ENCODE assay signal across 16 cellular contexts in the genomic region with DNA sequence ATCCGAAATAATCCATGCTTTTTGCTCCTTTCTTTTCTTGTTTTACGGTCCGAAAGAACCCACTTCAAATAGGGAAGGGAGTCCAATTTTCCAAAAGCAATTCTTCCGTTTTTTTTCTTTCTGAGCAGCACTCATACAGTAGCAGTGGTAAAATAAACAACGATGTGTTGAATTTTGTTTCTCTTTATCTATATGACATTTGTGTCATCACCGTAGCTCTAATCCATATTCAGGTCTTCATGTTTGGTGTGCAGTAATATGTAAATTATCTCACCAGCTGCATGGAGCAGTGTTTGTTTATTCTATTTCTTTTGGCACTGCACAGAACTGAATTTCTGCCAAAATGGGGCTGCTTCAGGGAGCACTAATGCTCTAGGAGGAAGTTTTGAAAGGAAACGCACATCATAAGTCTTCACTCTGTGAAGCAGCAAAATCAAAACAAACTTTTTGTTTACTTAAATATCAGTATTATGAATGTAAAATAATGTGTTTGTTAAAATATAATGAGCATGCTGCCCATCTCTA.
DNase-seq lines count a peak whose midpoint lies in the region; ATAC-seq and TF ChIP-seq lines count a peak whose summit lies in the region.
"Had no signal": no experiment of that assay in that cellular context is flagged by ENCODE, and none has a peak within 500 bp of the region (broad histone marks: within the 10 kb centered on the region; RNA-seq: fewer than 3 reads in every experiment).

No MANE protein-coding gene starts in this region.

- no peaks in the 10 kb centered on the region for H3K79me2 ChIP-seq in ACC112 (ENCODE audit: control insufficient read depth, insufficient read depth, low read length, unreplicated experiment)

- ATAC-seq in left lobe of liver = peak; percentile 57
- no peak for ATAC-seq in GM19324 (IDR thresholded peaks at IDR 0.05; ENCODE audit: low FRiP score, unreplicated experiment)
- ATAC-seq in HG03135 (IDR thresholded peaks at IDR 0.05; ENCODE audit: unreplicated experiment) = no peak
- ATAC-seq: activated T-cell treated with anti-CD3 and anti-CD28 coated beads, Interleukin-2, amount 50 U/mL, for 4 hours; stimulated activated naive B cell treated with anti-CD40 and anti-IgM and Interleukin-4, amounts not matched to agents 10 μg/mL and 1 μg/mL and 100 μg/mL, for 72 hours had no signal

- no peak for TF ChIP-seq CTCF in cardiac fibroblast (IDR thresholded peaks at IDR 0.05; ENCODE audit: low read depth, low read length)

- H3K27ac ChIP-seq in ACC112 (ENCODE audit: low read depth, low read length) = no peak overlapping the region
- H3K27ac ChIP-seq: skin epidermis had no signal

- H3K27me3 ChIP-seq in ACC112 (ENCODE audit: insufficient read depth, low read length) = no peaks in the 10 kb centered on the region

- H2AFZ ChIP-seq in ACC112 (ENCODE audit: low read length, unreplicated experiment) = no peak overlapping the region

- H3K4me1 ChIP-seq in ACC112 (ENCODE audit: control insufficient read depth, insufficient read depth, low read length, unreplicated experiment) = peaks cover 13% of the 10 kb centered on the region

- H3K4me3 ChIP-seq in ACC112 (ENCODE audit: low read depth, low read length) = peak overlapping the region; percentile 18
- no peak overlapping the region for H3K4me3 ChIP-seq in cardiac fibroblast (replicated peaks in 1 of 2; ENCODE audit: low read depth in 2 of 2, low read length in 2 of 2)
- H3K4me3 ChIP-seq: skin epidermis had no signal

- H3K36me3 ChIP-seq in ACC112 (ENCODE audit: insufficient read depth, low read length) = no peaks in the 10 kb centered on the region

- DNase-seq in NCI-H1092 treated with DMSO at 0.1 percent for 48 hours (lab: John Stamatoyannopoulos, UW) (peak; percentile 90), cardiac fibroblast (ENCODE audit: low read depth in 2 of 2) (peak; percentile 62 to 69), left lobe of liver (ENCODE audit: low spot score) (no peak), NCI-H446 treated with DMSO at 0.1 percent for 48 hours (lab: John Stamatoyannopoulos, UW) (no peak), NCI-H1436 (lab: John Stamatoyannopoulos, UW) (no peak)
- DNase-seq: activated T-cell treated with anti-CD3 and anti-CD28 coated beads, Interleukin-2, amount 50 U/mL, for 4 hours; effector CD8-positive, alpha-beta T cell; GOT3; kidney; NCI-H226; stimulated activated naive B cell treated with anti-CD40 and anti-IgM and Interleukin-4, amounts not matched to agents 10 μg/mL and 1 μg/mL and 100 μg/mL, for 72 hours; T-helper 1 cell had no signal

Comparison
In these comparisons a context has a peak if more than half of its experiments do, and no peak if none do; other contexts are left out.
1. DNase-seq: peak in NCI-H1092 treated with DMSO at 0.1 percent for 48 hours (single experiment) and cardiac fibroblast (2 of 2); none in left lobe of liver (single experiment), NCI-H446 treated with DMSO at 0.1 percent for 48 hours (single experiment) and NCI-H1436 (single experiment).